26 cellular contexts compared by ENCODE assay signal in genomic region chrX:104282326-104282725, GRCh38. TPM values are rescaled to one million over a fixed set of nuclear protein-coding genes. Genes with fewer than 3 reads are reported as not detected.
"Had no signal": no experiment of that assay in that cellular context is flagged by ENCODE, and none has a peak within 500 bp of the region (broad histone marks: within the 10 kb centered on the region; RNA-seq: fewer than 3 reads in every experiment).

No MANE protein-coding gene starts in this region.

- ATAC-seq: naive thymus-derived CD8-positive, alpha-beta T cell had no signal

- H3K4me1 Mint-ChIP-seq: memory B cell; naive thymus-derived CD8-positive, alpha-beta T cell had no signal

- H3K27ac Mint-ChIP-seq: activated naive CD8-positive, alpha-beta T cell; brain; memory B cell; naive thymus-derived CD8-positive, alpha-beta T cell; neural progenitor cell had no signal

- H3K36me3 Mint-ChIP-seq: activated naive CD8-positive, alpha-beta T cell; brain; memory B cell; neural progenitor cell had no signal

- H3K4me3 Mint-ChIP-seq: activated naive CD8-positive, alpha-beta T cell; brain; memory B cell; naive thymus-derived CD8-positive, alpha-beta T cell; neural progenitor cell had no signal

- H3K4me3 ChIP-seq: cardiac muscle cell, esophagus muscularis mucosa, neural progenitor cell, spleen, transverse colon had no signal

- H3K9me3 Mint-ChIP-seq: memory B cell; naive thymus-derived CD8-positive, alpha-beta T cell; neural progenitor cell had no signal

- DNase-seq: activated CD4-positive, alpha-beta T cell treated with anti-CD3 and anti-CD28 coated beads for 4 hours; activated CD4-positive, alpha-beta T cell treated with anti-CD3 and anti-CD28 coated beads, Interleukin-2, amount 50 U/mL, for 4 hours; activated effector memory CD4-positive, alpha-beta T cell treated with Interleukin-2 at 50 U/mL for 16 hours; activated naive CD4-positive, alpha-beta T cell treated with Interleukin-2 at 50 U/mL for 16 hours; cerebellar nuclear complex; cortex of kidney; midbrain; naive thymus-derived CD8-positive, alpha-beta T cell; posterior cingulate gyrus; right cardiac atrium; spleen; stimulated activated CD4-positive, alpha-beta T cell treated with anti-CD3 and anti-CD28 coated beads, Interleukin-2, amount 100 ng/mL, for 48 hours; stimulated activated naive CD4-positive, alpha-beta T cell treated with Interleukin-2 at 50 U/mL for 16 hours; transverse colon had no signal

- H3K27me3 Mint-ChIP-seq: brain had no signal

RNA-seq across cellular contexts. Expression of gene ESX1, which starts 27.6 kb away (rescaled TPM):
- total RNA-seq: cardiac muscle cell; esophagus muscularis mucosa; foreskin keratinocyte; glomerular endothelial cell; lower leg skin; naive thymus-derived CD8-positive, alpha-beta T cell; right cardiac atrium; spleen; T-helper 1 cell treated with Interleukin-12 subunit alpha and Interleukin-12 subunit beta and Interleukin-4 antibody, amounts not matched to agents 30 ng/mL and 1 ng/mL, for 36 hours; temporal lobe; transverse colon; urinary bladder had no signal
